8 cellular contexts compared by ENCODE assay signal in genomic region chr5:154757647-154758406, GRCh38. TPM values are rescaled to one million over a fixed set of nuclear protein-coding genes. Genes with fewer than 3 reads are reported as not detected.
DNase-seq lines count a peak whose midpoint lies in the region; ATAC-seq and TF ChIP-seq lines count a peak whose summit lies in the region.

No MANE protein-coding gene starts in this region.

- DNase-seq in H9 (no peak), OCI-LY7 (ENCODE audit: low spot score) (peak; percentile 34), adipocyte (ENCODE audit: low read depth) (peak; percentile 60), kidney tubule cell (ENCODE audit: low spot score) (peak; percentile 92), nucleus accumbens (lab: John Stamatoyannopoulos, UW) (no peak), left lobe of liver (ENCODE audit: low spot score) (no peak)
- DNase-seq in stimulated activated CD8-positive, alpha-beta memory T cell treated with anti-CD3 and anti-CD28 coated beads, Interleukin-12 subunit alpha, Interleukin-12 subunit beta, amount 100 ng/mL, for 4 hours (ENCODE audit: low read depth) = peak; percentile 18

- H3K4me2 ChIP-seq in H9 (ENCODE audit: insufficient read depth, insufficient read length, low read length) (peak overlapping the region; percentile 95), OCI-LY7 (ENCODE audit: low read length) (peak overlapping the region; percentile 85)

- H3K4me3 ChIP-seq in OCI-LY7 (ENCODE audit: low read depth, low read length, poor library complexity, severe bottlenecking) (peak overlapping the region; percentile 84), adipocyte (ENCODE audit: low read length) (peak overlapping the region; percentile 96)

- H3K56ac ChIP-seq in H9 (ENCODE audit: insufficient read length, low read depth, low read length) = no peak overlapping the region

- no peak overlapping the region for H2BK15ac ChIP-seq in H9 (ENCODE audit: low read depth, low read length)

- CTCF ChIA-PET in OCI-LY7 (lab: Charles Lee; ENCODE audit: unreplicated experiment) = interaction anchor here (1.0 kb wide), 1 partner anchor 9 kb away, joined by 3 read pairs; no protein-coding TSS in a partner anchor

- H3K27ac ChIP-seq in H9 (ENCODE audit: insufficient read length, low read depth, low read length) (no peak overlapping the region), OCI-LY7 (ENCODE audit: low read depth, low read length, poor library complexity, severe bottlenecking) (peak overlapping the region; percentile 67)

- no peak overlapping the region for H2BK120ac ChIP-seq in H9 (ENCODE audit: low read depth, low read length, poor library complexity, severe bottlenecking)

- H3K4me1 Mint-ChIP-seq in H9 = peaks cover 62% of the 10 kb centered on the region in 2 experiments

- TF ChIP-seq CTCF in H9 (conservative IDR thresholded peaks at IDR 0.05) (no peak), OCI-LY7 (conservative IDR thresholded peaks at IDR 0.05; ENCODE audit: low read length) (no peak)

- H3K9me3 ChIP-seq in H9 (ENCODE audit: control insufficient read depth, low read depth, low read length) = no peaks in the 10 kb centered on the region
- H3K9me3 ChIP-seq in OCI-LY7 (ENCODE audit: low read length) = no peaks in the 10 kb centered on the region
- H3K9me3 ChIP-seq in adipocyte (ENCODE audit: control insufficient read depth, low read length) = no peaks in the 10 kb centered on the region

- H3K9me2 ChIP-seq in OCI-LY7 (ENCODE audit: insufficient read depth, low read length) = no peaks in the 10 kb centered on the region

- H3K4me3 Mint-ChIP-seq in H9 = peak overlapping the region; percentile 94 to 99

- no peaks in the 10 kb centered on the region for H4K20me1 ChIP-seq in H9 (ENCODE audit: control insufficient read depth, insufficient read depth, insufficient read length)
- peaks cover 53% of the 10 kb centered on the region for H4K20me1 ChIP-seq in OCI-LY7 (ENCODE audit: insufficient read depth, low read length)

- no peak overlapping the region for H4K8ac ChIP-seq in H9 (replicated peaks; ENCODE audit: insufficient read length, low read depth, low read length)

- POLR2A ChIA-PET in OCI-LY7 (lab: Charles Lee) = interaction anchor here (0.6 to 2.9 kb wide), 7 partner anchors 10 to 184 kb away, joined by 3 to 11 read pairs (median 4); no protein-coding TSS in a partner anchor

- H3K27me3 Mint-ChIP-seq in H9 (ENCODE audit: low read depth) = peaks cover 2% of the 10 kb centered on the region; the same call in 1 of the 2 replicates

- H3K9ac ChIP-seq in H9 (ENCODE audit: extremely low read depth, insufficient read length, low read length) (no peak overlapping the region), adipocyte (ENCODE audit: low read length) (peak overlapping the region; percentile 99)

- H2BK20ac ChIP-seq in H9 (ENCODE audit: low read depth, low read length, poor library complexity, severe bottlenecking) = no peak overlapping the region

- no peak for ATAC-seq in GM21526 (IDR thresholded peaks at IDR 0.05; ENCODE audit: low FRiP score, unreplicated experiment)
- ATAC-seq in left lobe of liver = no peak

- H3K14ac ChIP-seq in H9 (ENCODE audit: insufficient read depth, low read length) = no peak overlapping the region

- no peak overlapping the region for H3K23ac ChIP-seq in H9 (ENCODE audit: insufficient read length, low read depth, low read length)

- no peak overlapping the region for H2BK12ac ChIP-seq in H9 (ENCODE audit: insufficient read length, low read depth, low read length)

- H3K4ac ChIP-seq in H9 (ENCODE audit: low read depth, low read length) = no peak overlapping the region

- peak overlapping the region; percentile 47 to 96 (median 92); a peak in 5 of 7 replicates for H3K27ac Mint-ChIP-seq in H9

- no peak overlapping the region for H4K5ac ChIP-seq in H9 (ENCODE audit: insufficient read length, low read depth, low read length)

- no CpG with 5 or more reads among the region's 5 CpGs for WGBS in H9 (ENCODE audit: extremely low coverage, insufficient read length, low lambda C conversion rate)

- no peak overlapping the region for H3T11ph ChIP-seq in H9 (ENCODE audit: low read length)

- H2AFZ ChIP-seq in H9 (ENCODE audit: low read length) (no peak overlapping the region), OCI-LY7 (ENCODE audit: low read length) (no peak overlapping the region)

- H4K91ac ChIP-seq in H9 (ENCODE audit: insufficient read length, low read depth, low read length) = no peak overlapping the region

- H3K18ac ChIP-seq in H9 (ENCODE audit: insufficient read length, low read depth, low read length) = no peak overlapping the region

- H3K4me1 ChIP-seq in H9 (ENCODE audit: insufficient read depth, low read length) (peaks cover 15% of the 10 kb centered on the region), OCI-LY7 (ENCODE audit: insufficient read depth, low read length, poor library complexity, severe bottlenecking) (peaks cover 65% of the 10 kb centered on the region), adipocyte (ENCODE audit: control insufficient read depth, insufficient read depth, low read length) (peaks cover 57% of the 10 kb centered on the region)

- H3K27me3 ChIP-seq in H9 (ENCODE audit: insufficient read depth, low read length) (no peaks in the 10 kb centered on the region), adipocyte (replicated peaks; ENCODE audit: control insufficient read depth, insufficient read depth, low read length) (no peaks in the 10 kb centered on the region)

- H3K36me3 Mint-ChIP-seq in H9 (ENCODE audit: insufficient read depth in 1 of 3, low read depth in 3 of 3) = peaks cover 0 to 8% (median 4%) of the 10 kb centered on the region in 3 experiments; a peak in 3 of 7 replicates

- H3K79me2 ChIP-seq in H9 (ENCODE audit: insufficient read depth, low read length) = peaks cover 68% of the 10 kb centered on the region
- peaks cover 89% of the 10 kb centered on the region for H3K79me2 ChIP-seq in OCI-LY7 (ENCODE audit: insufficient read depth, low read depth, low read length)

- H3K9me3 Mint-ChIP-seq in H9 = peaks cover 0 to 3% of the 10 kb centered on the region in 2 experiments; a peak in 2 of 5 replicates

- intact Hi-C loops in OCI-LY7 (cut with micrococcal nuclease; ENCODE audit: unreplicated experiment) = loop anchor here (5.0 to 10.0 kb wide), 3 partner anchors 106 to 313 kb away; partner anchors contain the start of genes GEMIN5 and SAP30L

- no TSS peak for BruUV-seq in OCI-LY7 (replicated peaks; lab: Mats Ljungman, UMichigan)

- no peak overlapping the region for H2AK5ac ChIP-seq in H9 (ENCODE audit: insufficient read length, low read length)

- peaks cover 58% of the 10 kb centered on the region for H3K36me3 ChIP-seq in OCI-LY7 (ENCODE audit: insufficient read depth, low read length)
- no peaks in the 10 kb centered on the region for H3K36me3 ChIP-seq in adipocyte (ENCODE audit: control insufficient read depth, insufficient read depth, low read length, severe bottlenecking)

- H2BK5ac ChIP-seq in H9 (ENCODE audit: insufficient read length, low read length) = no peak overlapping the region

- peaks cover 11% of the 10 kb centered on the region for H3K23me2 ChIP-seq in H9 (ENCODE audit: insufficient read length, low read depth, low read length, poor library complexity, severe bottlenecking)

- H3K79me1 ChIP-seq in H9 (ENCODE audit: insufficient read depth, low read depth, low read length, poor library complexity, severe bottlenecking) = no peaks in the 10 kb centered on the region

RNA-seq across cellular contexts. Expression of gene LARP1, which starts 2.6 kb away (rescaled TPM):
- total RNA-seq in H9 (2021) (370 and 405 TPM in 2 replicates), OCI-LY7 (2022) (274 and 300 TPM in 2 replicates), left lobe of liver (83.2 TPM)
- total RNA-seq in OCI-LY7 (2014; rRNA removed; shearing (Covaris generic)) = 66.2 and 71.1 TPM in 2 replicates

Comparison
In these comparisons a context has a peak if more than half of its experiments do, and no peak if none do; other contexts are left out.
1. DNase-seq: peak in OCI-LY7 (single experiment), adipocyte (single experiment), kidney tubule cell (single experiment) and stimulated activated CD8-positive, alpha-beta memory T cell treated with anti-CD3 and anti-CD28 coated beads, Interleukin-12 subunit alpha, Interleukin-12 subunit beta, amount 100 ng/mL, for 4 hours (single experiment); none in H9 (single experiment), nucleus accumbens (0 of 56) and left lobe of liver (single experiment).